22 cellular contexts compared by ENCODE assay signal in the genomic region with DNA sequence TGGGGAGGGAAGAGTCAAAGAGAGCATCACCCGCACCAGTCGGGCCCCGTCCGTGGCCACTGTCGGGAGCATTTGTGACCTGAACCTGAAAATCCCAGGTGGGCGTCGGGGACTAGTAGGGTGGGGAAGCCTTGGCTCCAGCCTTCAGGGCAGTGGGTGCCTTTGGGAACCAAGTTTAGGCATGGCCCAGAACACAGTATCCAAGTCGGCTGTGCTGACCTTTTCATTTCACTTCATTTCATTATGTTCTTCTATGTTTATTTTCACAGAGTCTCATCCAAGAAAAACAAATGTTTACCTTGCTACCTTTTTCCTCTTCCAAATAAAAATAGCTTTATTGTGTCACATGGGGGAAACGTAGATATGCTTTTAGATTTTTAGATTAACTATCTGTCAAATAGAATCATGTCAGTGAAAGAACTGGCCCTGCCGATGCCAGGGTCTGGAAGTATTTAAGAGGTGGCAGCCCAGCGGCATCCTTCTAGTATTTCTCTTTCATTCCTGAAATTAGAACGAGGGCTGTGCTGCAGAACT.
"Had no signal": no experiment of that assay in that cellular context is flagged by ENCODE, and none has a peak within 500 bp of the region (broad histone marks: within the 10 kb centered on the region; RNA-seq: fewer than 3 reads in every experiment).

No MANE protein-coding gene starts in this region.

- FAIRE-seq: frontal cortex had no signal

- H3K4me1 ChIP-seq: psoas muscle, spleen, upper lobe of right lung had no signal

- H3K4me1 Mint-ChIP-seq: naive B cell; neural crest cell; stimulated activated memory B cell treated with anti-CD40 and anti-IgM and Interleukin-4, amounts not matched to agents 10 μg/mL and 1 μg/mL and 100 μg/mL, for 72 hours had no signal

- H3K9me3 ChIP-seq: left ventricle myocardium inferior, psoas muscle, SK-N-SH, spleen, testis, upper lobe of right lung had no signal

- H3K27ac Mint-ChIP-seq: activated CD4-positive, alpha-beta T cell treated with anti-CD3 and anti-CD28 coated beads, Interleukin-2, amount 10 ng/mL, durations not matched to agents 24 days and 14 days; activated CD8-positive, alpha-beta T cell treated with anti-CD3 and anti-CD28 coated beads, Interleukin-2, amount 10 ng/mL, durations not matched to agents 7 days and 5 days; dendritic cell treated with granulocyte-macrophage colony-stimulating factor and Interleukin-4, amounts not matched to agents 40 ng/mL and 50 ng/mL, for 4 days; stimulated activated memory B cell treated with anti-CD40 and anti-IgM and Interleukin-4, amounts not matched to agents 10 μg/mL and 1 μg/mL and 100 μg/mL, for 72 hours had no signal

- ATAC-seq: activated CD8-positive, alpha-beta T cell treated with anti-CD3 and anti-CD28 coated beads, Interleukin-2, amount 10 ng/mL, durations not matched to agents 7 days and 5 days; activated T-cell treated with anti-CD3 and anti-CD28 coated beads, Interleukin-2, amount 50 U/mL, for 4 hours; psoas muscle; stimulated activated memory B cell treated with anti-CD40 and anti-IgM and Interleukin-4, amounts not matched to agents 10 μg/mL and 1 μg/mL and 100 μg/mL, for 72 hours; upper lobe of right lung had no signal

- H3K9me3 Mint-ChIP-seq: activated CD4-positive, alpha-beta T cell treated with anti-CD3 and anti-CD28 coated beads, Interleukin-2, amount 10 ng/mL, durations not matched to agents 24 days and 14 days; activated T-cell treated with anti-CD3 and anti-CD28 coated beads, Interleukin-2, amount 50 U/mL, for 4 hours; dendritic cell treated with granulocyte-macrophage colony-stimulating factor and Interleukin-4, amounts not matched to agents 40 ng/mL and 50 ng/mL, for 4 days; naive B cell; neural crest cell; stimulated activated memory B cell treated with anti-CD40 and anti-IgM and Interleukin-4, amounts not matched to agents 10 μg/mL and 1 μg/mL and 100 μg/mL, for 72 hours had no signal

- H3K9ac ChIP-seq: SK-N-SH had no signal

- H3K4me3 ChIP-seq: left ventricle myocardium inferior, psoas muscle, spleen, testis, upper lobe of right lung had no signal

- H3K27me3 ChIP-seq: spleen, testis, upper lobe of right lung had no signal

- H3K4me3 Mint-ChIP-seq: activated CD4-positive, alpha-beta T cell treated with anti-CD3 and anti-CD28 coated beads, Interleukin-2, amount 10 ng/mL, durations not matched to agents 24 days and 14 days; activated CD8-positive, alpha-beta T cell treated with anti-CD3 and anti-CD28 coated beads, Interleukin-2, amount 10 ng/mL, durations not matched to agents 7 days and 5 days; activated T-cell treated with anti-CD3 and anti-CD28 coated beads, Interleukin-2, amount 50 U/mL, for 4 hours; dendritic cell treated with granulocyte-macrophage colony-stimulating factor and Interleukin-4, amounts not matched to agents 40 ng/mL and 50 ng/mL, for 4 days; naive B cell; neural crest cell; stimulated activated memory B cell treated with anti-CD40 and anti-IgM and Interleukin-4, amounts not matched to agents 10 μg/mL and 1 μg/mL and 100 μg/mL, for 72 hours had no signal

- DNase-seq: activated CD4-positive, alpha-beta T cell treated with anti-CD3 and anti-CD28 coated beads, Interleukin-2, amount 10 ng/mL, durations not matched to agents 24 days and 14 days; activated CD4-positive, CD25-positive, alpha-beta regulatory T cell; activated CD8-positive, alpha-beta T cell treated with anti-CD3 and anti-CD28 coated beads, Interleukin-2, amount 10 ng/mL, durations not matched to agents 7 days and 5 days; activated effector memory CD4-positive, alpha-beta T cell treated with anti-CD3 and anti-CD28 coated beads, Interleukin-2, amount 50 U/mL, for 16 hours; activated naive CD4-positive, alpha-beta T cell treated with anti-CD3 and anti-CD28 coated beads, Interleukin-2, amount 50 U/mL, for 16 hours; activated T-cell treated with anti-CD3 and anti-CD28 coated beads, Interleukin-2, amount 50 U/mL, for 4 hours; effector CD8-positive, alpha-beta T cell; head of caudate nucleus; left ventricle myocardium inferior; naive B cell; psoas muscle; SK-N-SH; spleen; stimulated activated CD4-positive, alpha-beta T cell treated with anti-CD3 and anti-CD28 coated beads, Interleukin-4, amount 100 ng/mL, for 4 hours; T-helper 1 cell; T-helper 9 cell; testis; upper lobe of right lung had no signal

- H3K27ac ChIP-seq: psoas muscle, spleen, testis, upper lobe of right lung had no signal

- H3K4me2 ChIP-seq: SK-N-SH had no signal

- H3K27me3 Mint-ChIP-seq: activated CD4-positive, alpha-beta T cell treated with anti-CD3 and anti-CD28 coated beads, Interleukin-2, amount 10 ng/mL, durations not matched to agents 24 days and 14 days; dendritic cell treated with granulocyte-macrophage colony-stimulating factor and Interleukin-4, amounts not matched to agents 40 ng/mL and 50 ng/mL, for 4 days; naive B cell; stimulated activated memory B cell treated with anti-CD40 and anti-IgM and Interleukin-4, amounts not matched to agents 10 μg/mL and 1 μg/mL and 100 μg/mL, for 72 hours had no signal
